ENCODE assay signal across 7 cellular contexts in the genomic region with DNA sequence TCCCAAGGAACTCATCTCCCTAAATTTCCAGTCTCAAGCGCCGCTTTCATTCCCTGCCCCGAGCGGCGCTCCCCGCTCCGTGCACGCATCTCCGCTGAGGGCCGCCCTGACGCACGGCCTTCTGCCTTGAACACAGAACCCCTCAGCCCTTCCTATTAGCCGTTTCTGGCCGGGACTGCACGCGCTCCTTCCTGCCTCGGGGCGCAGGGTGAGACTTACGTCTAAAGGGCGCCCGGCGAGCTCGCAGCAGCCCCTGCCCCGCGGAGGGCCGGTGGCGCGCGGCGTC. TPM values are rescaled to one million over a fixed set of nuclear protein-coding genes. Genes with fewer than 3 reads are reported as not detected.
DNase-seq lines count a peak whose midpoint lies in the region; ATAC-seq and TF ChIP-seq lines count a peak whose summit lies in the region.

No MANE protein-coding gene starts in this region.

- peak overlapping the region; percentile 97 for H2BK5ac ChIP-seq in neuronal stem cell (ENCODE audit: low read length)

- no peaks in the 10 kb centered on the region for H3K27me3 ChIP-seq in GM06990 (replicated peaks; ENCODE audit: control insufficient read depth, insufficient read depth, low read length)
- H3K27me3 ChIP-seq in esophagus squamous epithelium = no peaks in the 10 kb centered on the region
- H3K27me3 ChIP-seq in neuronal stem cell (ENCODE audit: control insufficient read depth in 3 of 3, insufficient read depth in 3 of 3, low read depth in 1 of 3, low read length in 3 of 3) = no peaks in the 10 kb centered on the region

- no peaks in the 10 kb centered on the region for H3K79me1 ChIP-seq in neuronal stem cell (ENCODE audit: low read depth, low read length)

- peak; percentile 40 for ATAC-seq in GM21381 (IDR thresholded peaks at IDR 0.05; ENCODE audit: unreplicated experiment)
- ATAC-seq in HG03575 (IDR thresholded peaks at IDR 0.05; ENCODE audit: extremely low read depth, insufficient number of reproducible peaks, low FRiP score, unreplicated experiment) = peak; percentile 20

- no peak overlapping the region for H2BK120ac ChIP-seq in neuronal stem cell (ENCODE audit: low read depth, low read length)

- H3K4me3 ChIP-seq in GM06990 (replicated peaks; ENCODE audit: low read depth, low read length) = peak overlapping the region; percentile 76
- peak overlapping the region; percentile 61 to 99 (median 96) for H3K4me3 ChIP-seq in esophagus squamous epithelium
- H3K4me3 ChIP-seq in neuronal stem cell (ENCODE audit: low read length in 2 of 2) = peak overlapping the region; percentile 65 to 98

- TF ChIP-seq POLR2A in esophagus squamous epithelium (IDR thresholded peaks at IDR 0.05) = no peak

- no peak overlapping the region for H4K91ac ChIP-seq in neuronal stem cell (ENCODE audit: low read depth, low read length, poor library complexity)

- H4K8ac ChIP-seq in neuronal stem cell (ENCODE audit: low read depth, low read length) = no peak overlapping the region

- WGBS in esophagus squamous epithelium, 2 donors = 0 to 1% methylated on average over 11 to 16 of the region's 30 CpGs
- WGBS in neuronal stem cell (ENCODE audit: extremely low coverage in 2 of 2, insufficient read length in 2 of 2, insufficient replicate concordance in 1 of 2), 2 donors = no CpG with 5 or more reads among the region's 30 CpGs

- H3K4ac ChIP-seq in neuronal stem cell (ENCODE audit: low read length) = peak overlapping the region; percentile 5

- H3K27ac ChIP-seq in VCaP (peak overlapping the region; percentile 99), esophagus squamous epithelium (peak overlapping the region; percentile 97 to 99 (median 98)), neuronal stem cell (replicated peaks; ENCODE audit: low read length) (peak overlapping the region; percentile 99)

- no peak for TF ChIP-seq CTCF in GM06990 (IDR thresholded peaks at IDR 0.05; ENCODE audit: insufficient read depth, low read length, poor library complexity, severe bottlenecking)
- TF ChIP-seq CTCF in VCaP (conservative IDR thresholded peaks at IDR 0.05) = no peak
- no peak for TF ChIP-seq CTCF in esophagus squamous epithelium (IDR thresholded peaks at IDR 0.05)

- peak overlapping the region; percentile 70 for H3K4me2 ChIP-seq in neuronal stem cell (ENCODE audit: insufficient read depth, low read length, poor library complexity, severe bottlenecking)

- H3K4me1 ChIP-seq in esophagus squamous epithelium (peaks cover 8 to 53% (median 36%) of the 10 kb centered on the region in 3 donors), neuronal stem cell (ENCODE audit: control insufficient read depth in 2 of 2, insufficient read depth in 1 of 2, low read depth in 1 of 2, low read length in 2 of 2) (peaks cover 3 to 4% of the 10 kb centered on the region in 2 donors)

- peak overlapping the region; percentile 98 for H3K23ac ChIP-seq in neuronal stem cell (ENCODE audit: low read depth, low read length, poor library complexity)

- peak overlapping the region; percentile 84 for H3K14ac ChIP-seq in neuronal stem cell (ENCODE audit: low read length)

- peak overlapping the region; percentile 64 for H2BK15ac ChIP-seq in neuronal stem cell (ENCODE audit: low read length)

- H3K9me3 ChIP-seq in esophagus squamous epithelium (no peaks in the 10 kb centered on the region), neuronal stem cell (replicated peaks in 1 of 2; ENCODE audit: control insufficient read depth in 2 of 2, insufficient read depth in 1 of 2, low read depth in 1 of 2, low read length in 2 of 2) (no peaks in the 10 kb centered on the region)

- H3K9ac ChIP-seq in neuronal stem cell (ENCODE audit: low read depth, low read length, poor library complexity) = peak overlapping the region; percentile 99

- H3K36me3 ChIP-seq in GM06990 (ENCODE audit: control insufficient read depth, insufficient read depth, low read length) = no peaks in the 10 kb centered on the region
- peaks cover 0 to 19% (median 6%) of the 10 kb centered on the region in 3 donors for H3K36me3 ChIP-seq in esophagus squamous epithelium
- peaks cover 7 to 44% of the 10 kb centered on the region in 2 donors for H3K36me3 ChIP-seq in neuronal stem cell (replicated peaks in 1 of 2; ENCODE audit: control insufficient read depth in 2 of 2, insufficient read depth in 2 of 2, low read length in 2 of 2)

- DNase-seq in GM06990 (ENCODE audit: extremely low read depth, insufficient read length) (no peak), esophagus squamous epithelium (lab: John Stamatoyannopoulos, UW) (peak; percentile 28), neuronal stem cell (ENCODE audit: low spot score) (no peak), NCI-H2029 treated with DMSO at 0.1 percent for 48 hours (lab: John Stamatoyannopoulos, UW) (no peak)

- intact Hi-C loops in esophagus squamous epithelium (cut with DNase I) = no loop called here

- no peak overlapping the region for H2BK12ac ChIP-seq in neuronal stem cell (ENCODE audit: low read length)

- H2AFZ ChIP-seq in neuronal stem cell (ENCODE audit: low read length) = peak overlapping the region; percentile 99

- peak overlapping the region; percentile 96 for H3K18ac ChIP-seq in neuronal stem cell (ENCODE audit: low read length)

- peak overlapping the region; percentile 53 for H2AK5ac ChIP-seq in neuronal stem cell (ENCODE audit: low read depth, low read length)

RNA-seq across cellular contexts. Expression of a gene that starts 0.8 kb away (rescaled TPM):
- 10 to 100 TPM; 55.1 to 98.0 (median 75.8) TPM for total RNA-seq in esophagus squamous epithelium
- 150 TPM for polyA plus RNA-seq in neuronal stem cell (2013, experiment 1 of 2)
- polyA plus RNA-seq in neuronal stem cell (2013, experiment 2 of 2) = 162 TPM
